In genomic region chr2:237966565-237967462, GRCh38 we compare ENCODE assay signal across 1 cellular context.
A peak's percentile ranks its signal among the peaks of the same experiment; 100 is the strongest.
TF ChIP-seq lines count a peak whose summit lies in the region.

Gene UBE2F (plus strand): TSS chr2:237967014. CDS start chr2:237973108, 6,094 bp downstream.

TF ChIP-seq in HEK293, 187 proteins besides CTCF, POLR2A, EP300 and RAD21 (continued from another document and continues in another):
- no peak for TF ChIP-seq PRDM2 (tag by site-specific recombination; IDR thresholded peaks at IDR 0.05; ENCODE audit: borderline replicate concordance)
- TF ChIP-seq WT1 (tag by site-specific recombination; IDR thresholded peaks at IDR 0.05) = no peak
- no peak for TF ChIP-seq ZBTB1 (tag by site-specific recombination; IDR thresholded peaks at IDR 0.05)
- no peak for TF ChIP-seq ZNF324 (tag by site-specific recombination; IDR thresholded peaks at IDR 0.05)
- peak; percentile 97 for TF ChIP-seq ZNF362 (tag by site-specific recombination; IDR thresholded peaks at IDR 0.05)
- no peak for TF ChIP-seq ZNF214 (tag by site-specific recombination; IDR thresholded peaks at IDR 0.05; ENCODE audit: borderline replicate concordance)
- TF ChIP-seq ZBTB8A (tag by site-specific recombination; IDR thresholded peaks at IDR 0.05) = peak; percentile 74
- no peak for TF ChIP-seq ZNF785 (tag by site-specific recombination; IDR thresholded peaks at IDR 0.05)
- TF ChIP-seq ZNF561 (tag by site-specific recombination; IDR thresholded peaks at IDR 0.05; ENCODE audit: borderline replicate concordance) = peak; percentile 44; the same call in 1 of the 2 replicates
- TF ChIP-seq ZNF623 (tag by site-specific recombination; IDR thresholded peaks at IDR 0.05) = no peak
- no peak for TF ChIP-seq ZNF223 (tag by site-specific recombination; IDR thresholded peaks at IDR 0.05)
- no peak for TF ChIP-seq ZNF624 (tag by site-specific recombination; IDR thresholded peaks at IDR 0.05)
- peak; percentile 73; the same call in 1 of the 2 replicates for TF ChIP-seq ZNF184 (tag by site-specific recombination; IDR thresholded peaks at IDR 0.05)
- peak; percentile 39; the same call in 1 of the 2 replicates for TF ChIP-seq ZNF629 (tag by site-specific recombination; IDR thresholded peaks at IDR 0.05)
- no peak for TF ChIP-seq ZNF211 (tag by site-specific recombination; IDR thresholded peaks at IDR 0.05; ENCODE audit: low read depth)
- TF ChIP-seq ZNF704 (tag by site-specific recombination; IDR thresholded peaks at IDR 0.05) = no peak
- TF ChIP-seq ZNF391 (tag by site-specific recombination; IDR thresholded peaks at IDR 0.05; ENCODE audit: borderline replicate concordance, low read depth) = peak; percentile 51; the same call in 1 of the 2 replicates
- no peak for TF ChIP-seq ZNF747 (tag by site-specific recombination; IDR thresholded peaks at IDR 0.05)
- no peak for TF ChIP-seq ZNF792 (tag by site-specific recombination; IDR thresholded peaks at IDR 0.05)
- no peak for TF ChIP-seq ZNF148 (tag by site-specific recombination; IDR thresholded peaks at IDR 0.05; ENCODE audit: borderline replicate concordance)
- TF ChIP-seq ZNF175 (tag by site-specific recombination; IDR thresholded peaks at IDR 0.05) = no peak
- TF ChIP-seq ZNF571 (tag by site-specific recombination; IDR thresholded peaks at IDR 0.05) = no peak
- TF ChIP-seq ZNF600 (tag by site-specific recombination; IDR thresholded peaks at IDR 0.05) = peak; percentile 75
- no peak for TF ChIP-seq ZNF366 (tag by site-specific recombination; conservative IDR thresholded peaks at IDR 0.05)
- no peak for TF ChIP-seq HIC1 (tag by site-specific recombination; IDR thresholded peaks at IDR 0.05)
- TF ChIP-seq IKZF3 (tag by site-specific recombination; IDR thresholded peaks at IDR 0.05) = no peak
- TF ChIP-seq PRDM10 (tag by site-specific recombination; IDR thresholded peaks at IDR 0.05) = 0 out of 2 replicates have a peak, but pooled peaks have one; percentile 13
- no peak for TF ChIP-seq TCF7L2 (IDR thresholded peaks at IDR 0.05; ENCODE audit: borderline replicate concordance, low read depth, low read length)
- TF ChIP-seq ZNF664 (tag by site-specific recombination; IDR thresholded peaks at IDR 0.05) = no peak
- TF ChIP-seq ZNF596 (tag by site-specific recombination; IDR thresholded peaks at IDR 0.05) = no peak
- peak; percentile 67 for TF ChIP-seq ZNF692 (tag by site-specific recombination; IDR thresholded peaks at IDR 0.05)
- TF ChIP-seq ZNF555 (tag by site-specific recombination; conservative IDR thresholded peaks at IDR 0.05) = no peak
- no peak for TF ChIP-seq ZNF580 (tag by site-specific recombination; IDR thresholded peaks at IDR 0.05)
- TF ChIP-seq ZNF473 (tag by site-specific recombination; IDR thresholded peaks at IDR 0.05) = no peak
- no peak for TF ChIP-seq OVOL3 (tag by site-specific recombination; IDR thresholded peaks at IDR 0.05)
- TF ChIP-seq ZNF132 (tag by site-specific recombination; IDR thresholded peaks at IDR 0.05; ENCODE audit: borderline replicate concordance) = no peak
- no peak for TF ChIP-seq ZNF621 (tag by site-specific recombination; IDR thresholded peaks at IDR 0.05)
- TF ChIP-seq PRDM4 (tag by site-specific recombination; IDR thresholded peaks at IDR 0.05) = no peak
- peak; percentile 81 for TF ChIP-seq KLF10 (tag by site-specific recombination; IDR thresholded peaks at IDR 0.05)
- no peak for TF ChIP-seq ZNF157 (tag by site-specific recombination; IDR thresholded peaks at IDR 0.05)
- no peak for TF ChIP-seq ZBTB20 (tag by site-specific recombination; IDR thresholded peaks at IDR 0.05)
- TF ChIP-seq ZNF791 (tag by site-specific recombination; IDR thresholded peaks at IDR 0.05) = no peak
